Comparison of ENCODE assay signal across 2 cellular contexts in genomic region chr15:66747223-66747622, GRCh38.
A peak's percentile ranks its signal among the peaks of the same experiment; 100 is the strongest.
TF ChIP-seq lines count a peak whose summit lies in the region.

No MANE protein-coding gene starts in this region.

TF ChIP-seq in A549, 52 proteins besides CTCF, POLR2A, EP300 and RAD21:
- TF ChIP-seq KDM1A (IDR thresholded peaks at IDR 0.05; ENCODE audit: low read depth) (no peak), CEBPB (IDR thresholded peaks at IDR 0.05) (no peak), HOXB13 (CRISPR knock-in tag; IDR thresholded peaks at IDR 0.05; ENCODE audit: low read depth) (peak; percentile 11; the same call in 1 of the 2 replicates)
- TF ChIP-seq, protein P1, sequence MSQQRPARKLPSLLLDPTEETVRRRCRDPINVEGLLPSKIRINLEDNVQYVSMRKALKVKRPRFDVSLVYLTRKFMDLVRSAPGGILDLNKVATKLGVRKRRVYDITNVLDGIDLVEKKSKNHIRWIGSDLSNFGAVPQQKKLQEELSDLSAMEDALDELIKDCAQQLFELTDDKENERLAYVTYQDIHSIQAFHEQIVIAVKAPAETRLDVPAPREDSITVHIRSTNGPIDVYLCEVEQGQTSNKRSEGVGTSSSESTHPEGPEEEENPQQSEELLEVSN (IDR thresholded peaks at IDR 0.05; ENCODE audit: borderline replicate concordance, low read depth): no peak

TF ChIP-seq in H1, 55 proteins besides CTCF, POLR2A, EP300 and RAD21:
- TF ChIP-seq NANOG (IDR thresholded peaks at IDR 0.05; ENCODE audit: insufficient read depth, low read depth, low read length, poor library complexity, severe bottlenecking) (no peak), ATF3 (IDR thresholded peaks at IDR 0.05; ENCODE audit: insufficient read depth, low read depth, low read length) (no peak), BCL11A (IDR thresholded peaks at IDR 0.05; ENCODE audit: low read depth in 2 of 2, low read length in 2 of 2) (no peak), TCF12 (IDR thresholded peaks at IDR 0.05; ENCODE audit: low read depth, low read length) (no peak), ZNF274 (IDR thresholded peaks at IDR 0.05; ENCODE audit: borderline replicate concordance, extremely low read depth, low read length) (no peak), TAF1 (IDR thresholded peaks at IDR 0.05; ENCODE audit: low read depth, low read length) (no peak), PHF8 (conservative IDR thresholded peaks at IDR 0.05; ENCODE audit: low read depth, low read length) (no peak), GTF2F1 (IDR thresholded peaks at IDR 0.05; ENCODE audit: borderline replicate concordance, low read depth, low read length) (no peak), SP4 (IDR thresholded peaks at IDR 0.05; ENCODE audit: low read length) (no peak), SP2 (IDR thresholded peaks at IDR 0.05; ENCODE audit: low read length) (no peak), CREB1 (IDR thresholded peaks at IDR 0.05) (no peak), USF2 (IDR thresholded peaks at IDR 0.05; ENCODE audit: low read length) (no peak), HDAC2 (IDR thresholded peaks at IDR 0.05; ENCODE audit: borderline replicate concordance in 1 of 2, low read depth in 2 of 2, low read length in 2 of 2) (no peak), TBP (IDR thresholded peaks at IDR 0.05; ENCODE audit: low read depth, low read length) (no peak), CBX8 (IDR thresholded peaks at IDR 0.05; ENCODE audit: borderline replicate concordance, low read depth, low read length) (no peak), TAF7 (optimal IDR thresholded peaks at IDR 0.05; ENCODE audit: borderline replicate concordance, low read depth, low read length) (no peak), RNF2 (IDR thresholded peaks at IDR 0.05; ENCODE audit: borderline replicate concordance, low read depth, low read length, missing control alignments, poor library complexity, severe bottlenecking) (no peak)
TF ChIP-seq in H1: peak in this region for 0.
